25 cellular contexts compared by ENCODE assay signal in genomic region chr16:75203106-75203505, GRCh38. TPM values are rescaled to one million over a fixed set of nuclear protein-coding genes. Genes with fewer than 3 reads are reported as not detected.
DNase-seq lines count a peak whose midpoint lies in the region; ATAC-seq, FAIRE-seq and TF ChIP-seq lines count a peak whose summit lies in the region.
"Had no signal": no experiment of that assay in that cellular context is flagged by ENCODE, and none has a peak within 500 bp of the region (broad histone marks: within the 10 kb centered on the region; RNA-seq: fewer than 3 reads in every experiment).

No MANE protein-coding gene starts in this region.

- H3K36me3 ChIP-seq in left ventricle myocardium inferior (no peaks in the 10 kb centered on the region), heart right ventricle (no peaks in the 10 kb centered on the region), endodermal cell (ENCODE audit: control insufficient read depth, insufficient read depth, low read length) (no peaks in the 10 kb centered on the region), pancreas (peaks cover 0 to 9% (median 0%) of the 10 kb centered on the region in 3 donors)
- H3K36me3 ChIP-seq: HAP-1 had no signal

- H3K4me3 ChIP-seq in left ventricle myocardium inferior = no peak overlapping the region
- no peak overlapping the region for H3K4me3 ChIP-seq in heart right ventricle
- no peak overlapping the region for H3K4me3 ChIP-seq in endodermal cell (ENCODE audit: low read length)
- H3K4me3 ChIP-seq in pancreas = peak overlapping the region in 1 of 4 donors; percentile 47
- H3K4me3 ChIP-seq: A549, GM23248, HAP-1 had no signal

- no peaks in the 10 kb centered on the region for H3K9me3 Mint-ChIP-seq in endodermal cell
- H3K9me3 Mint-ChIP-seq: CD4-positive, alpha-beta T cell had no signal

- H3K36me3 Mint-ChIP-seq in endodermal cell (ENCODE audit: low read depth) = no peaks in the 10 kb centered on the region

- H3K4me3 Mint-ChIP-seq in endodermal cell = no peak overlapping the region
- H3K4me3 Mint-ChIP-seq: CD4-positive, alpha-beta T cell had no signal

- no peaks in the 10 kb centered on the region for H3K27me3 Mint-ChIP-seq in endodermal cell (ENCODE audit: insufficient read depth)

- no peak overlapping the region for H3K27ac Mint-ChIP-seq in endodermal cell
- H3K27ac Mint-ChIP-seq: CD4-positive, alpha-beta T cell had no signal

- H3K9ac ChIP-seq in endodermal cell (ENCODE audit: extremely low read depth, low read length, poor library complexity, severe bottlenecking) = no peak overlapping the region
- H3K9ac ChIP-seq: GM23248 had no signal

- H3K27ac ChIP-seq in left ventricle myocardium inferior (replicated peaks) (no peak overlapping the region), heart right ventricle (no peak overlapping the region), endodermal cell (ENCODE audit: low read depth, low read length) (no peak overlapping the region), pancreas (peak overlapping the region in 1 of 4 donors; percentile 70)
- H3K27ac ChIP-seq: A549, GM23248 had no signal

- peaks cover 8% of the 10 kb centered on the region for H3K4me1 ChIP-seq in left ventricle myocardium inferior
- H3K4me1 ChIP-seq in heart right ventricle = peaks cover 0 to 11% (median 3%) of the 10 kb centered on the region in 9 donors
- H3K4me1 ChIP-seq in endodermal cell (ENCODE audit: control insufficient read depth, insufficient read depth, low read length) = no peaks in the 10 kb centered on the region
- H3K4me1 ChIP-seq in pancreas = peaks cover 0 to 6% (median 2%) of the 10 kb centered on the region in 3 donors
- H3K4me1 ChIP-seq: A549, Caco-2, HAP-1 had no signal

- H3K9me3 ChIP-seq in left ventricle myocardium inferior (replicated peaks) = no peaks in the 10 kb centered on the region
- no peaks in the 10 kb centered on the region for H3K9me3 ChIP-seq in heart right ventricle
- no peaks in the 10 kb centered on the region for H3K9me3 ChIP-seq in endodermal cell (ENCODE audit: control insufficient read depth, low read length)
- no peaks in the 10 kb centered on the region for H3K9me3 ChIP-seq in pancreas
- H3K9me3 ChIP-seq: A549, Caco-2, HAP-1 had no signal

- peaks cover 12% of the 10 kb centered on the region for H3K4me1 Mint-ChIP-seq in endodermal cell

- peak; percentile 5 for DNase-seq in left ventricle myocardium inferior
- no peak for DNase-seq in heart right ventricle
- peak; percentile 55 for DNase-seq in endodermal cell
- DNase-seq in pancreas = peak in 5 of 6 donors; percentile 38 to 70 (median 54)
- DNase-seq in mucosa of gallbladder (ENCODE audit: low spot score) = no peak
- no peak for DNase-seq in germinal center (ENCODE audit: low spot score)
- DNase-seq: Caco-2; CD4-positive, alpha-beta T cell; GM23248; MM.1S; NCI-H1092; NCI-H1436 treated with DMSO at 0.1 percent for 48 hours; NCI-H2029; NCI-H2171 treated with DMSO at 0.1 percent for 48 hours; NK-92 treated with Interleukin-12 subunit alpha and Interleukin-12 subunit beta, amount 100 ng/mL, for 24 hours; SHP77 treated with DMSO at 0.1 percent for 48 hours had no signal

- TF ChIP-seq CTCF in left ventricle myocardium inferior (IDR thresholded peaks at IDR 0.05; ENCODE audit: borderline replicate concordance) = no peak
- no peak for TF ChIP-seq CTCF in heart right ventricle (IDR thresholded peaks at IDR 0.05)
- TF ChIP-seq CTCF in endodermal cell (conservative IDR thresholded peaks at IDR 0.05) = no peak
- TF ChIP-seq CTCF in pancreas (IDR thresholded peaks at IDR 0.05) = no peak

- 85% methylated on average over 12 of the region's 12 CpGs for WGBS in heart right ventricle, 2 donors
- WGBS in endodermal cell (ENCODE audit: insufficient coverage in 1 of 2, insufficient read length in 1 of 2), 2 experiments = 96% methylated on average over 10 to 12 of the region's 12 CpGs
- 80 to 84% methylated on average over 12 of the region's 12 CpGs for WGBS in pancreas, 2 donors

- H3K27me3 ChIP-seq in left ventricle myocardium inferior (ENCODE audit: low read depth) (peaks cover 22% of the 10 kb centered on the region), heart right ventricle (peaks cover 0 to 32% (median 0%) of the 10 kb centered on the region in 7 donors), endodermal cell (ENCODE audit: control insufficient read depth, insufficient read depth, low read length, poor library complexity, severe bottlenecking) (no peaks in the 10 kb centered on the region), pancreas (no peaks in the 10 kb centered on the region)

- intact Hi-C loops in left ventricle myocardium inferior (cut with micrococcal nuclease) (no loop called here), heart right ventricle (cut with DNase I) (loop anchor here in 3 of 10 donors (2.0 to 10.0 kb wide), 4 partner anchors 18 to 199 kb away; no protein-coding TSS in a partner anchor), pancreas (cut with DNase I) (no loop called here)

- no peak for FAIRE-seq in pancreas (lab: Jason Lieb, UNC)
- FAIRE-seq: A549, G401.6, RCC 7860 had no signal

- ATAC-seq in heart right ventricle (no peak), pancreas (no peak), HG03457 (IDR thresholded peaks at IDR 0.05; ENCODE audit: unreplicated experiment) (no peak)
- ATAC-seq: A549 had no signal

RNA-seq across cellular contexts. Expression of gene CTRB2, which starts 3.9 kb away (rescaled TPM):
- total RNA-seq in left ventricle myocardium inferior (not detected), heart right ventricle (1 to 10 TPM in 7 of 10 donors, not detected in 3; 2.0 to 3.8 (median 2.8) TPM), endodermal cell (not detected), pancreas (over 10,000 TPM; 36,685 to 57,899 (median 39,778) TPM), mucosa of gallbladder (26.7 TPM)
- polyA plus RNA-seq in heart right ventricle (under 1 TPM in 1 of 2 donors, not detected in 1; 0.42 TPM), pancreas (over 10,000 TPM; 20,002 to 30,463 TPM)
- polyA plus RNA-seq in endodermal cell (2013, experiment 1 of 2) = not detected
- polyA plus RNA-seq in endodermal cell (2013, experiment 2 of 2) = not detected
- total RNA-seq: Caco-2; CD4-positive, alpha-beta T cell; GM23248; LHCN-M2; NCI-H460; OCI-LY7 had no signal
- polyA plus RNA-seq: A549, BJ, GM23248 had no signal

RNA-seq across cellular contexts. Expression of gene CTRB1, which starts 15.7 kb away (rescaled TPM):
- total RNA-seq in left ventricle myocardium inferior (not detected), heart right ventricle (1 to 10 TPM in 7 of 10 donors, not detected in 3; 1.8 to 3.8 (median 2.6) TPM), endodermal cell (not detected), pancreas (over 10,000 TPM; 14,339 to 37,242 (median 26,937) TPM), mucosa of gallbladder (15.0 TPM)
- polyA plus RNA-seq in heart right ventricle (1 to 10 TPM in 1 of 2 donors, not detected in 1; 1.0 TPM), pancreas (over 10,000 TPM; 23,150 to 29,718 TPM)
- polyA plus RNA-seq in endodermal cell (2013, experiment 1 of 2) = not detected
- not detected for polyA plus RNA-seq in endodermal cell (2013, experiment 2 of 2)
- total RNA-seq: Caco-2; CD4-positive, alpha-beta T cell; GM23248; LHCN-M2; NCI-H460; OCI-LY7 had no signal
- polyA plus RNA-seq: A549, BJ, GM23248 had no signal

RNA-seq across cellular contexts. Expression of gene BCAR1, which starts 48.3 kb away (rescaled TPM):
- total RNA-seq in left ventricle myocardium inferior (82.8 TPM), heart right ventricle (10 to 100 TPM; 56.1 to 85.2 (median 72.4) TPM), endodermal cell (10 to 100 TPM; 56.2 to 74.3 TPM), pancreas (10 to 100 TPM; 30.1 to 56.9 (median 40.4) TPM), mucosa of gallbladder (223 TPM)
- polyA plus RNA-seq in heart right ventricle (10 to 100 TPM; 54.6 to 65.8 TPM), pancreas (10 to 100 TPM; 60.1 to 66.7 TPM)
- 38.6 TPM for polyA plus RNA-seq in endodermal cell (2013, experiment 1 of 2)
- polyA plus RNA-seq in endodermal cell (2013, experiment 2 of 2) = 33.2 TPM

RNA-seq across cellular contexts. Expression of gene ZFP1, which starts 54.8 kb away (rescaled TPM):
- total RNA-seq in left ventricle myocardium inferior = 6.7 TPM
- total RNA-seq in heart right ventricle = 10 to 100 TPM in 2 of 10 donors, 1 to 10 TPM in 8; 4.2 to 11.5 (median 7.0) TPM
- 1 to 10 TPM; 3.0 to 4.7 TPM for polyA plus RNA-seq in heart right ventricle
- total RNA-seq in endodermal cell = 10 to 100 TPM; 10.4 to 13.3 TPM
- 29.0 TPM for polyA plus RNA-seq in endodermal cell (2013, experiment 1 of 2)
- polyA plus RNA-seq in endodermal cell (2013, experiment 2 of 2) = 24.5 TPM
- 1 to 10 TPM; 1.9 to 4.2 (median 3.3) TPM for total RNA-seq in pancreas
- 1 to 10 TPM; 1.8 to 3.3 TPM for polyA plus RNA-seq in pancreas
- 11.4 TPM for total RNA-seq in mucosa of gallbladder

Comparison
In these comparisons a context has a peak if more than half of its experiments do, and no peak if none do; other contexts are left out.
1. DNase-seq: peak in left ventricle myocardium inferior (single experiment), endodermal cell (single experiment) and pancreas (5 of 6); none in heart right ventricle (0 of 2), mucosa of gallbladder (single experiment) and germinal center (single experiment).
2. RNA of gene CTRB2, which starts 3.9 kb away (total RNA-seq): 36,685 to 57,899 TPM in pancreas; 26.7 TPM in mucosa of gallbladder (single experiment), 2.0 to 3.8 TPM in heart right ventricle, not detected in left ventricle myocardium inferior (single experiment) and not detected in endodermal cell; every median in the first group is over 1,000 times any median in the second.
3. RNA of gene CTRB1, which starts 15.7 kb away (total RNA-seq): 14,339 to 37,242 TPM in pancreas; 15.0 TPM in mucosa of gallbladder (single experiment), 1.8 to 3.8 TPM in heart right ventricle, not detected in endodermal cell and not detected in left ventricle myocardium inferior (single experiment); every median in the first group is over 100 times any median in the second.